In genomic region chr16:566475-567361, GRCh38 we compare ENCODE assay signal across 1 cellular context.
A peak's percentile ranks its signal among the peaks of the same experiment; 100 is the strongest.
TF ChIP-seq lines count a peak whose summit lies in the region.

Gene NHLRC4 (plus strand): TSS chr16:567005. CDS start chr16:568048, 1,043 bp downstream.

TF ChIP-seq in GM12878, 131 proteins besides CTCF, POLR2A, EP300 and RAD21 (continued from another document and continues in another):
- TF ChIP-seq FOXM1 (IDR thresholded peaks at IDR 0.05; ENCODE audit: low read depth, low read length) (no peak), BCL3 (IDR thresholded peaks at IDR 0.05; ENCODE audit: borderline replicate concordance, insufficient read depth, low read depth, low read length, poor library complexity, severe bottlenecking) (no peak), CBX5 (IDR thresholded peaks at IDR 0.05; ENCODE audit: low read depth) (no peak), ZZZ3 (IDR thresholded peaks at IDR 0.05; ENCODE audit: control insufficient read depth, insufficient read length, low read depth) (no peak), IKZF2 (IDR thresholded peaks at IDR 0.05) (0 out of 4 replicates have a peak, but pooled peaks of 1 of the 2 experiments have one; percentile 15), SMC3 (IDR thresholded peaks at IDR 0.05; ENCODE audit: borderline replicate concordance, low read length) (0 out of 2 replicates have a peak, but pooled peaks have one; percentile 4), E2F8 (IDR thresholded peaks at IDR 0.05; ENCODE audit: low read depth, partially characterized antibody) (no peak), TCF3 (IDR thresholded peaks at IDR 0.05; ENCODE audit: borderline replicate concordance, insufficient read depth, low read depth, low read length) (0 out of 2 replicates have a peak, but pooled peaks have one; percentile 57), MEF2A (IDR thresholded peaks at IDR 0.05; ENCODE audit: insufficient read depth, low read depth, low read length) (no peak), MYB (IDR thresholded peaks at IDR 0.05; ENCODE audit: borderline replicate concordance, low read depth, low read length) (no peak), BMI1 (IDR thresholded peaks at IDR 0.05; ENCODE audit: borderline replicate concordance) (no peak), BCL11A (IDR thresholded peaks at IDR 0.05; ENCODE audit: low read depth, low read length) (no peak), ATF7 (IDR thresholded peaks at IDR 0.05; ENCODE audit: low read depth) (peak; percentile 60), SMAD5 (IDR thresholded peaks at IDR 0.05; ENCODE audit: low read depth) (no peak), YY1 (IDR thresholded peaks at IDR 0.05; ENCODE audit: low read depth, low read length) (no peak), RELB (IDR thresholded peaks at IDR 0.05; ENCODE audit: low read depth) (peak; percentile 22; the same call in 1 of the 2 replicates), CEBPZ (IDR thresholded peaks at IDR 0.05; ENCODE audit: low read depth, low read length) (no peak), ZNF687 (IDR thresholded peaks at IDR 0.05) (no peak), RAD51 (IDR thresholded peaks at IDR 0.05) (no peak), ZBTB40 (IDR thresholded peaks at IDR 0.05; ENCODE audit: borderline replicate concordance) (no peak), CBFB (IDR thresholded peaks at IDR 0.05; ENCODE audit: low read depth) (no peak), MAX (IDR thresholded peaks at IDR 0.05; ENCODE audit: low read depth, low read length) (no peak), TCF7 (IDR thresholded peaks at IDR 0.05; ENCODE audit: borderline replicate concordance) (no peak), NR2F1 (conservative IDR thresholded peaks at IDR 0.05) (0 out of 2 replicates have a peak, but pooled peaks have one; percentile 23), POU2F2 (IDR thresholded peaks at IDR 0.05; ENCODE audit: borderline replicate concordance, low read depth, low read length) (no peak), CHD4 (IDR thresholded peaks at IDR 0.05) (no peak), CEBPB (IDR thresholded peaks at IDR 0.05; ENCODE audit: borderline replicate concordance in 1 of 2, low read depth in 2 of 2, low read length in 2 of 2) (no peak), RFX5 (IDR thresholded peaks at IDR 0.05; ENCODE audit: low read depth, low read length) (no peak), EGR1 (IDR thresholded peaks at IDR 0.05; ENCODE audit: borderline replicate concordance in 1 of 2, low read depth in 2 of 2, low read length in 2 of 2) (no peak), SREBF2 (IDR thresholded peaks at IDR 0.05; ENCODE audit: low read length) (no peak), JUND (IDR thresholded peaks at IDR 0.05; ENCODE audit: low read depth, low read length) (no peak), USF2 (IDR thresholded peaks at IDR 0.05; ENCODE audit: borderline replicate concordance, low read depth, low read length) (no peak), ATF2 (IDR thresholded peaks at IDR 0.05; ENCODE audit: low read length) (no peak), RELA (IDR thresholded peaks at IDR 0.05; ENCODE audit: borderline replicate concordance, partially characterized antibody) (no peak), DPF2 (IDR thresholded peaks at IDR 0.05) (0 out of 2 replicates have a peak, but pooled peaks have one; percentile 18), MXI1 (IDR thresholded peaks at IDR 0.05; ENCODE audit: low read depth, low read length) (no peak), TCF12 (IDR thresholded peaks at IDR 0.05; ENCODE audit: low read depth, low read length) (peak; percentile 81; the same call in 1 of the 2 replicates), ZNF24 (IDR thresholded peaks at IDR 0.05) (no peak)
